ENCODE assay signal across 1 cellular context in the genomic region with DNA sequence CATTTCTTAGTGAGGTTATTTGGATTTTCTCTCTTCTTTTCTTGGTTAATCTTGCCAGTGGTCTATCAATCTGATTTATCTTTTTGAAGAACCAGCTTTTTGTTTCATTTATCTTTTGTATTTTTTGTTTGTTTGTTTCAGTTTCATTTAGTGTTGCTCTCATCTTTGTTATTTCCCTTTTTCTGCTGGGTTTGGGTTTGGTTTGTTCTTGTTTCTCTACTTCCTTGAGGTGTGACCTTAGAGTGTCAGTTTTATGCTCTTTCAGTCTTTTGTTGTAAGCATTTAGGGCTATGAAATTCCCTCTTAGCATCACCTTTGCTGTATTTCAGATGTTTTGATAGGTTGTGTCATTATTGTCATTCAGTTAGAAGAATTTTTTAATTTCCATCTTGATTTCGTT.
TF ChIP-seq lines count a peak whose summit lies in the region.

No MANE protein-coding gene starts in this region.

TF ChIP-seq in GM12878, 131 proteins besides CTCF, POLR2A, EP300 and RAD21 (continued from another document):
- TF ChIP-seq, protein P1, sequence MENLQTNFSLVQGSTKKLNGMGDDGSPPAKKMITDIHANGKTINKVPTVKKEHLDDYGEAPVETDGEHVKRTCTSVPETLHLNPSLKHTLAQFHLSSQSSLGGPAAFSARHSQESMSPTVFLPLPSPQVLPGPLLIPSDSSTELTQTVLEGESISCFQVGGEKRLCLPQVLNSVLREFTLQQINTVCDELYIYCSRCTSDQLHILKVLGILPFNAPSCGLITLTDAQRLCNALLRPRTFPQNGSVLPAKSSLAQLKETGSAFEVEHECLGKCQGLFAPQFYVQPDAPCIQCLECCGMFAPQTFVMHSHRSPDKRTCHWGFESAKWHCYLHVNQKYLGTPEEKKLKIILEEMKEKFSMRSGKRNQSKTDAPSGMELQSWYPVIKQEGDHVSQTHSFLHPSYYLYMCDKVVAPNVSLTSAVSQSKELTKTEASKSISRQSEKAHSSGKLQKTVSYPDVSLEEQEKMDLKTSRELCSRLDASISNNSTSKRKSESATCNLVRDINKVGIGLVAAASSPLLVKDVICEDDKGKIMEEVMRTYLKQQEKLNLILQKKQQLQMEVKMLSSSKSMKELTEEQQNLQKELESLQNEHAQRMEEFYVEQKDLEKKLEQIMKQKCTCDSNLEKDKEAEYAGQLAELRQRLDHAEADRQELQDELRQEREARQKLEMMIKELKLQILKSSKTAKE (IDR thresholded peaks at IDR 0.05; ENCODE audit: low read depth, poor library complexity, severe bottlenecking): peak; percentile 47
- TF ChIP-seq RAD51 (IDR thresholded peaks at IDR 0.05) (0 out of 2 replicates have a peak, but pooled peaks have one; percentile 12), MTA2 (IDR thresholded peaks at IDR 0.05; ENCODE audit: low read depth) (peak; percentile 74; the same call in 1 of the 2 replicates), HDGF (IDR thresholded peaks at IDR 0.05) (peak; percentile 61; the same call in 1 of the 2 replicates), IKZF2 (IDR thresholded peaks at IDR 0.05) (peak; percentile 75 to 77; a peak in 2 of 4 replicates), RUNX3 (IDR thresholded peaks at IDR 0.05; ENCODE audit: low read length) (0 out of 2 replicates have a peak, but pooled peaks have one; percentile 13), NBN (IDR thresholded peaks at IDR 0.05) (peak; percentile 92)
- TF ChIP-seq, protein P2, sequence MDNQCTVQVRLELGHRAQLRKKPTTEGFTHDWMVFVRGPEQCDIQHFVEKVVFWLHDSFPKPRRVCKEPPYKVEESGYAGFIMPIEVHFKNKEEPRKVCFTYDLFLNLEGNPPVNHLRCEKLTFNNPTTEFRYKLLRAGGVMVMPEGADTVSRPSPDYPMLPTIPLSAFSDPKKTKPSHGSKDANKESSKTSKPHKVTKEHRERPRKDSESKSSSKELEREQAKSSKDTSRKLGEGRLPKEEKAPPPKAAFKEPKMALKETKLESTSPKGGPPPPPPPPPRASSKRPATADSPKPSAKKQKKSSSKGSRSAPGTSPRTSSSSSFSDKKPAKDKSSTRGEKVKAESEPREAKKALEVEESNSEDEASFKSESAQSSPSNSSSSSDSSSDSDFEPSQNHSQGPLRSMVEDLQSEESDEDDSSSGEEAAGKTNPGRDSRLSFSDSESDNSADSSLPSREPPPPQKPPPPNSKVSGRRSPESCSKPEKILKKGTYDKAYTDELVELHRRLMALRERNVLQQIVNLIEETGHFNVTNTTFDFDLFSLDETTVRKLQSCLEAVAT (IDR thresholded peaks at IDR 0.05): peak; percentile 61; the same call in 1 of the 2 replicates
- TF ChIP-seq, protein P3, sequence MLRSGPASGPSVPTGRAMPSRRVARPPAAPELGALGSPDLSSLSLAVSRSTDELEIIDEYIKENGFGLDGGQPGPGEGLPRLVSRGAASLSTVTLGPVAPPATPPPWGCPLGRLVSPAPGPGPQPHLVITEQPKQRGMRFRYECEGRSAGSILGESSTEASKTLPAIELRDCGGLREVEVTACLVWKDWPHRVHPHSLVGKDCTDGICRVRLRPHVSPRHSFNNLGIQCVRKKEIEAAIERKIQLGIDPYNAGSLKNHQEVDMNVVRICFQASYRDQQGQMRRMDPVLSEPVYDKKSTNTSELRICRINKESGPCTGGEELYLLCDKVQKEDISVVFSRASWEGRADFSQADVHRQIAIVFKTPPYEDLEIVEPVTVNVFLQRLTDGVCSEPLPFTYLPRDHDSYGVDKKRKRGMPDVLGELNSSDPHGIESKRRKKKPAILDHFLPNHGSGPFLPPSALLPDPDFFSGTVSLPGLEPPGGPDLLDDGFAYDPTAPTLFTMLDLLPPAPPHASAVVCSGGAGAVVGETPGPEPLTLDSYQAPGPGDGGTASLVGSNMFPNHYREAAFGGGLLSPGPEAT (IDR thresholded peaks at IDR 0.05; ENCODE audit: low read depth): peak; percentile 80
- TF ChIP-seq, protein P4, sequence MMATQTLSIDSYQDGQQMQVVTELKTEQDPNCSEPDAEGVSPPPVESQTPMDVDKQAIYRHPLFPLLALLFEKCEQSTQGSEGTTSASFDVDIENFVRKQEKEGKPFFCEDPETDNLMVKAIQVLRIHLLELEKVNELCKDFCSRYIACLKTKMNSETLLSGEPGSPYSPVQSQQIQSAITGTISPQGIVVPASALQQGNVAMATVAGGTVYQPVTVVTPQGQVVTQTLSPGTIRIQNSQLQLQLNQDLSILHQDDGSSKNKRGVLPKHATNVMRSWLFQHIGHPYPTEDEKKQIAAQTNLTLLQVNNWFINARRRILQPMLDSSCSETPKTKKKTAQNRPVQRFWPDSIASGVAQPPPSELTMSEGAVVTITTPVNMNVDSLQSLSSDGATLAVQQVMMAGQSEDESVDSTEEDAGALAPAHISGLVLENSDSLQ (IDR thresholded peaks at IDR 0.05): peak; percentile 66
